ENCODE assay signal across 2 cellular contexts in genomic region chr3:3665961-3666640, GRCh38.
A peak's percentile ranks its signal among the peaks of the same experiment; 100 is the strongest.
TF ChIP-seq lines count a peak whose summit lies in the region.

No MANE protein-coding gene starts in this region.

TF ChIP-seq in GM12878, 131 proteins besides CTCF, POLR2A, EP300 and RAD21 (continued from another document and continues in another):
- TF ChIP-seq NKRF (conservative IDR thresholded peaks at IDR 0.05) (no peak), YY1 (IDR thresholded peaks at IDR 0.05; ENCODE audit: low read depth, low read length) (0 out of 2 replicates have a peak, but pooled peaks have one; percentile 28), CEBPB (IDR thresholded peaks at IDR 0.05; ENCODE audit: borderline replicate concordance in 1 of 2, low read depth in 2 of 2, low read length in 2 of 2) (no peak), USF2 (IDR thresholded peaks at IDR 0.05; ENCODE audit: borderline replicate concordance, low read depth, low read length) (no peak), USF1 (IDR thresholded peaks at IDR 0.05; ENCODE audit: borderline replicate concordance, extremely low read length, insufficient read depth, low read depth, low read length) (no peak), SPI1 (IDR thresholded peaks at IDR 0.05; ENCODE audit: borderline replicate concordance, insufficient read depth, low read depth, low read length) (peak; percentile 60; the same call in 1 of the 2 replicates), KDM1A (IDR thresholded peaks at IDR 0.05; ENCODE audit: borderline replicate concordance) (no peak), MTA3 (IDR thresholded peaks at IDR 0.05; ENCODE audit: borderline replicate concordance, low read length) (peak; percentile 19; the same call in 1 of the 2 replicates), E2F8 (IDR thresholded peaks at IDR 0.05; ENCODE audit: low read depth, partially characterized antibody) (no peak), ESRRA (IDR thresholded peaks at IDR 0.05; ENCODE audit: low read length) (no peak), BHLHE40 (IDR thresholded peaks at IDR 0.05; ENCODE audit: borderline replicate concordance in 1 of 2, low read depth in 2 of 2, low read length in 1 of 2) (no peak), RELB (IDR thresholded peaks at IDR 0.05; ENCODE audit: low read depth) (no peak)

TF ChIP-seq in SK-N-SH treated with all-trans-retinoic acid at 6 μM for 48 hours, 23 proteins besides CTCF, POLR2A, EP300 and RAD21 (continued from another document):
- no peak for TF ChIP-seq CSDC2 (CRISPR knock-in tag; IDR thresholded peaks at IDR 0.05)
- TF ChIP-seq ZNF565 (CRISPR knock-in tag; conservative IDR thresholded peaks at IDR 0.05; ENCODE audit: low read depth), result no peak
- no peak for TF ChIP-seq ZNF8 (CRISPR knock-in tag; IDR thresholded peaks at IDR 0.05)
